17 cellular contexts compared by ENCODE assay signal in the genomic region with DNA sequence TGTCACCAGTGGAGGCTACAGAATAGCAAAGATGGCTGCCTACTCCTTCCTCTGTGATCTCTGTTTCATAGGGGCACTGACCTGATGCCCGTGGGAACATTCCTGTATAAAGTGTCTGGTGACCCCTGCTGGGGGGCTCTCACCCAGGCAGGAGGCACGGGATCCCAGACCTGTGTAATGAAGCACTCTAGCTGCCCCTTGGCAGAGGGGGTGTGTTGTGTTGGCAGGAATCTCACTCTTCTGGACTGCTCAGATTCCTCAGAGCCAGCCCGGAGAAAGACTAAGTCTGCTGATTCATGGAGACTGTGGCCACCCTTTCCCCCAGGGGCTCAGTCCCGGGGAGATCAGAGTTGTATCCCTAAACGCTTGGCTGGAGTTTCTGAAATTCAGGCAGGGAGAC.
"Had no signal": no experiment of that assay in that cellular context is flagged by ENCODE, and none has a peak within 500 bp of the region (broad histone marks: within the 10 kb centered on the region; RNA-seq: fewer than 3 reads in every experiment).

No MANE protein-coding gene starts in this region.

- H3K9me3 ChIP-seq: body of pancreas, psoas muscle, sigmoid colon had no signal

- H3K36me3 ChIP-seq: sigmoid colon had no signal

- H3K27me3 ChIP-seq: body of pancreas, sigmoid colon had no signal

- ATAC-seq: body of pancreas, left colon, natural killer cell, psoas muscle had no signal

- DNase-seq: activated CD4-positive, alpha-beta T cell treated with anti-CD3 and anti-CD28 coated beads, Interleukin-2, amount 10 ng/mL, durations not matched to agents 7 days and 5 days; activated CD4-positive, CD25-positive, alpha-beta regulatory T cell; activated naive CD4-positive, alpha-beta T cell treated with anti-CD3 and anti-CD28 coated beads, Interleukin-2, amount 50 U/mL, for 16 hours; activated T-cell treated with anti-CD3 and anti-CD28 coated beads, Interleukin-2, amount 50 U/mL, for 1 hour; amniotic stem cell; body of pancreas; central memory CD4-positive, alpha-beta T cell; effector CD8-positive, alpha-beta T cell; glutamatergic neuron; left colon; mammary epithelial cell; natural killer cell; psoas muscle; sigmoid colon; stimulated activated CD4-positive, alpha-beta T cell treated with anti-CD3 and anti-CD28 coated beads, Interleukin-12 subunit alpha, Interleukin-12 subunit beta, amount 100 ng/mL, for 4 hours; stimulated activated naive CD4-positive, alpha-beta T cell had no signal

- H3K4me1 ChIP-seq: body of pancreas, psoas muscle, sigmoid colon had no signal

- H3K4me3 ChIP-seq: body of pancreas, coronary artery, psoas muscle, sigmoid colon had no signal

- H3K27ac ChIP-seq: body of pancreas, coronary artery, psoas muscle, sigmoid colon had no signal
